Comparison of ENCODE assay signal across 10 cellular contexts in the genomic region with DNA sequence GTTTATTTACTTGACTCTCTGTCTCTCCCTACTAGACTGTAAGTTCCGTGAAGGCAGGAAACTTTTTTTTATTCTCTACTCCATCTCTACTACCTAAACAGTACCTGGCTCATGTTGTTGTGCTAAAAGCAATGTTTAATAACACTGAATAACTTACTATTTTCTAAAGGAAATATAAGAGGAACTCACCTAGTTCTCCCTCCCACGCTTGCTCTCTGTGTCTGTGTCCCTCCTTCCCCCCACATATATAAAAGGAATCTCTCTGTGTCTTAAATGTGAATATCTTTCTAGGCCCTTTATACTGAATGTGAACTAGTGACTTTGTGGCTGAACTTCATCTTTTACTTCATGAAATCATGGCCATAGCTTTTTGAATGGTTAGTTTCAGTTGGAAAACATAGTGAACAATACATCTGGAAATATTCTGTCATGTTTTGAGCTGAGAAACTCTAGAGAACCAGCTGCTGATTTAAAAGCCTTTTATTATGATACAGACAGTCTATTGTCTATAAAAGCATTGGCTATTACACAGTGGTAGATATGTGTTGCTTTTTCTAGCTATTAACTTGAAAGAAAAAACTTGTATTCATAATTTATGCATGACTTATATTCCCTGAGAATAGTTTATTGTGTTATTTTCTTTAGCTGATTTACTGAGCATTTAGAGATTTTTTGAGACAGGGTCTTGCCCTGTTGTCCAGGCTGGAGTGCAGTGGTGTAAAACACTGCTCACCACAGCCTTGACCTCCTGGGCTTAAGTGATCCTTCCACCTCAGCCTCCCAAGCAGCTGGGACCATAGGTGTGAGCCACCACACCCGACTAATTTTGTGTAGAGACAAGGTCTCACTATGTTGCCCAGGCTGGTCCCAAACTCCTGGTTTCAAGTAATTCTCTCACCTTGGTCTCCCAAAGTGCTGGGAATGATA. TPM values are rescaled to one million over a fixed set of nuclear protein-coding genes. Genes with fewer than 3 reads are reported as not detected.
A peak's percentile ranks its signal among the peaks of the same experiment; 100 is the strongest.
DNase-seq lines count a peak whose midpoint lies in the region; ATAC-seq and TF ChIP-seq lines count a peak whose summit lies in the region.
"Had no signal": no experiment of that assay in that cellular context is flagged by ENCODE, and none has a peak within 500 bp of the region (broad histone marks: within the 10 kb centered on the region; RNA-seq: fewer than 3 reads in every experiment).

No MANE protein-coding gene starts in this region.

- peaks cover 12% of the 10 kb centered on the region for H3K36me3 Mint-ChIP-seq in activated naive CD8-positive, alpha-beta T cell treated with anti-CD3 and anti-CD28 coated beads, Interleukin-2, amount 50 U/mL, for 24 hours (ENCODE audit: low read depth)
- no peaks in the 10 kb centered on the region for H3K36me3 Mint-ChIP-seq in activated naive CD8-positive, alpha-beta T cell treated with anti-CD3 and anti-CD28 coated beads for 36 hours
- H3K36me3 Mint-ChIP-seq in neural crest cell (ENCODE audit: low read depth) = peaks cover 8% of the 10 kb centered on the region

- H3K27ac Mint-ChIP-seq in activated naive CD8-positive, alpha-beta T cell treated with anti-CD3 and anti-CD28 coated beads, Interleukin-2, amount 50 U/mL, for 24 hours = peak overlapping the region; percentile 63
- no peak overlapping the region for H3K27ac Mint-ChIP-seq in activated naive CD8-positive, alpha-beta T cell treated with anti-CD3 and anti-CD28 coated beads for 36 hours
- H3K27ac Mint-ChIP-seq in neural crest cell (ENCODE audit: unreplicated experiment) = peak overlapping the region; percentile 40

- H3K4me1 ChIP-seq in breast epithelium (peaks cover 0 to 7% of the 10 kb centered on the region in 2 donors), upper lobe of left lung (peaks cover 21 to 41% (median 31%) of the 10 kb centered on the region in 4 donors)

- no peaks in the 10 kb centered on the region for H3K27me3 Mint-ChIP-seq in activated naive CD8-positive, alpha-beta T cell treated with anti-CD3 and anti-CD28 coated beads, Interleukin-2, amount 50 U/mL, for 24 hours
- no peaks in the 10 kb centered on the region for H3K27me3 Mint-ChIP-seq in activated naive CD8-positive, alpha-beta T cell treated with anti-CD3 and anti-CD28 coated beads for 36 hours
- H3K27me3 Mint-ChIP-seq in neural crest cell (ENCODE audit: low read depth) = no peaks in the 10 kb centered on the region

- no peak for TF ChIP-seq POLR2A in breast epithelium (IDR thresholded peaks at IDR 0.05)
- TF ChIP-seq POLR2A in upper lobe of left lung (IDR thresholded peaks at IDR 0.05) = no peak

- no peak overlapping the region for H3K4me3 ChIP-seq in breast epithelium
- no peak overlapping the region for H3K4me3 ChIP-seq in upper lobe of left lung

- DNase-seq in activated naive CD8-positive, alpha-beta T cell treated with anti-CD3 and anti-CD28 coated beads, Interleukin-2, amount 50 U/mL, for 24 hours = no peak
- no peak for DNase-seq in activated naive CD8-positive, alpha-beta T cell treated with anti-CD3 and anti-CD28 coated beads for 36 hours
- no peak for DNase-seq in breast epithelium (ENCODE audit: low spot score in 2 of 2)
- DNase-seq in neural crest cell (ENCODE audit: low read depth, low spot score) = no peak
- DNase-seq in upper lobe of left lung = no peak
- no peak for DNase-seq in NCI-H128 (lab: John Stamatoyannopoulos, UW; ENCODE audit: unreplicated experiment)
- no peak for DNase-seq in activated CD4-positive, alpha-beta T cell treated with anti-CD3 and anti-CD28 coated beads, Interleukin-2, amount 50 U/mL, for 4 hours
- DNase-seq: kidney glomerular epithelial cell had no signal

- peaks cover 13% of the 10 kb centered on the region for H3K4me1 Mint-ChIP-seq in activated naive CD8-positive, alpha-beta T cell treated with anti-CD3 and anti-CD28 coated beads, Interleukin-2, amount 50 U/mL, for 24 hours
- peaks cover 9% of the 10 kb centered on the region for H3K4me1 Mint-ChIP-seq in activated naive CD8-positive, alpha-beta T cell treated with anti-CD3 and anti-CD28 coated beads for 36 hours
- peaks cover 24% of the 10 kb centered on the region for H3K4me1 Mint-ChIP-seq in neural crest cell

- H3K9me3 Mint-ChIP-seq in activated naive CD8-positive, alpha-beta T cell treated with anti-CD3 and anti-CD28 coated beads, Interleukin-2, amount 50 U/mL, for 24 hours = no peaks in the 10 kb centered on the region
- H3K9me3 Mint-ChIP-seq in activated naive CD8-positive, alpha-beta T cell treated with anti-CD3 and anti-CD28 coated beads for 36 hours = no peaks in the 10 kb centered on the region
- no peaks in the 10 kb centered on the region for H3K9me3 Mint-ChIP-seq in neural crest cell

- H3K4me3 Mint-ChIP-seq in activated naive CD8-positive, alpha-beta T cell treated with anti-CD3 and anti-CD28 coated beads, Interleukin-2, amount 50 U/mL, for 24 hours = no peak overlapping the region
- H3K4me3 Mint-ChIP-seq in activated naive CD8-positive, alpha-beta T cell treated with anti-CD3 and anti-CD28 coated beads for 36 hours = no peak overlapping the region
- H3K4me3 Mint-ChIP-seq in neural crest cell = no peak overlapping the region

- TF ChIP-seq CTCF in breast epithelium (IDR thresholded peaks at IDR 0.05) = no peak
- TF ChIP-seq CTCF in neural crest cell (conservative IDR thresholded peaks at IDR 0.05) = no peak
- TF ChIP-seq CTCF in upper lobe of left lung (IDR thresholded peaks at IDR 0.05) = no peak

- no peaks in the 10 kb centered on the region for H3K36me3 ChIP-seq in breast epithelium
- peaks cover 0 to 28% (median 11%) of the 10 kb centered on the region in 4 donors for H3K36me3 ChIP-seq in upper lobe of left lung

- WGBS in upper lobe of left lung, 2 donors = 58 to 70% methylated on average over 3 of the region's 3 CpGs

- ATAC-seq in activated naive CD8-positive, alpha-beta T cell treated with anti-CD3 and anti-CD28 coated beads, Interleukin-2, amount 50 U/mL, for 24 hours = no peak
- peak in 1 of 2 donors; percentile 13 for ATAC-seq in upper lobe of left lung (ENCODE audit: low FRiP score in 2 of 2)
- no peak for ATAC-seq in HG02938 (IDR thresholded peaks at IDR 0.05; ENCODE audit: unreplicated experiment)
- ATAC-seq: HepG2 had no signal

- H3K27me3 ChIP-seq in breast epithelium (no peaks in the 10 kb centered on the region), upper lobe of left lung (no peaks in the 10 kb centered on the region)

- intact Hi-C loops in breast epithelium (cut with DNase I; ENCODE audit: low total_unique reads) = no loop called here

- H3K27ac ChIP-seq in breast epithelium (peak overlapping the region; percentile 29 to 71), upper lobe of left lung (peak overlapping the region; percentile 39 to 70 (median 60))

- H3K9me3 ChIP-seq in breast epithelium (no peaks in the 10 kb centered on the region), upper lobe of left lung (no peaks in the 10 kb centered on the region)

- no peak for TF ChIP-seq EP300 in upper lobe of left lung (IDR thresholded peaks at IDR 0.05)

RNA-seq across cellular contexts. Expression of gene VCL, which starts 42.5 kb away (rescaled TPM):
- total RNA-seq in activated naive CD8-positive, alpha-beta T cell treated with anti-CD3 and anti-CD28 coated beads for 36 hours = 10 to 100 TPM in 1 of 2 experiments, 1 to 10 TPM in 1; 9.6 to 10.0 TPM
- total RNA-seq in breast epithelium (10 to 100 TPM; 73.1 to 95.0 (median 77.6) TPM), neural crest cell (64.6 and 74.6 TPM in 2 replicates), upper lobe of left lung (100 to 1,000 TPM in 5 of 6 donors, 10 to 100 TPM in 1; 76.5 to 214 (median 133) TPM)
